Comparison of ENCODE assay signal across 1 cellular context in the genomic region with DNA sequence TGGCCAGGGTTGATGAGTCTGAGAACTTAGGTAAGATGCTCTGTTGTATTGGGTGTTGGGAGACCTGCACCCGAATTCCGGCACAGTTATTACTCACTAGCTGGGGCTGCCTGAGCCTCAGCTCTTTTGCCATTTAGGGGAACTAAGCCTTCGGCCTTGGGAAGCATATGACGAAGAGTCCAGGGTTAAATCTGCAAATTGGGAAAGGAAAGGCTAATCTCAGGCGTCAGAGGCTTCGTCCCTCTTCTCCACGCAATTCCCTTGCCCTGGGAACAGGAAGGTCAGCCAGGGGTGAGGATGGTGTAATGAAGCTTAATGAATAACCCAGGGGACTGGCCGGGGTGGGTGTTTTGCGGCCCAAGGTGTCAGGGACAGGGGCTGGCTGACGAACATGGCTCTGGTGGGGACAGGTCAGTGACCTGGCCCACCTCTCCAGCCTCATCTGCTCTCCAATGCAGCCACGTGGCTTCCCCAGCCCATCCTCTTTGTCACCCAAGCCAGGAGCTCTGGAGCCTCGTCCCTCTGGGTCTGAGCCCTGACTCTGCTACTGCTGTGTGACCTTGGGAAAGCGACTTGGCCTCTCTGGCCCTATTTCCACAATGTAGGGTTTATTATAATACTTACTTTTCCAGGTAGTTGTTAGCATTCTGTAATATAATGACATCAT.
A peak's percentile ranks its signal among the peaks of the same experiment; 100 is the strongest.
TF ChIP-seq lines count a peak whose summit lies in the region.

No MANE protein-coding gene starts in this region.

TF ChIP-seq in HepG2, 621 proteins besides CTCF, POLR2A, EP300 and RAD21 (continued from another document and continues in another):
- TF ChIP-seq PITX1 (CRISPR knock-in tag; IDR thresholded peaks at IDR 0.05), result peak; percentile 29; the same call in 1 of the 2 replicates
- TF ChIP-seq ZKSCAN1 (IDR thresholded peaks at IDR 0.05; ENCODE audit: low read length), result no peak
- TF ChIP-seq, protein P1, sequence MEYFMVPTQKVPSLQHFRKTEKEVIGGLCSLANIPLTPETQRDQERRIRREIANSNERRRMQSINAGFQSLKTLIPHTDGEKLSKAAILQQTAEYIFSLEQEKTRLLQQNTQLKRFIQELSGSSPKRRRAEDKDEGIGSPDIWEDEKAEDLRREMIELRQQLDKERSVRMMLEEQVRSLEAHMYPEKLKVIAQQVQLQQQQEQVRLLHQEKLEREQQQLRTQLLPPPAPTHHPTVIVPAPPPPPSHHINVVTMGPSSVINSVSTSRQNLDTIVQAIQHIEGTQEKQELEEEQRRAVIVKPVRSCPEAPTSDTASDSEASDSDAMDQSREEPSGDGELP (IDR thresholded peaks at IDR 0.05; ENCODE audit: borderline replicate concordance, low read depth), result no peak
- TF ChIP-seq NR2F1 (CRISPR knock-in tag; IDR thresholded peaks at IDR 0.05), result peak; percentile 79 to 84; a peak in 3 of 4 replicates
- no peak for TF ChIP-seq ZNF841 (CRISPR knock-in tag; IDR thresholded peaks at IDR 0.05; ENCODE audit: borderline replicate concordance)
- TF ChIP-seq NFIB (CRISPR knock-in tag; IDR thresholded peaks at IDR 0.05; ENCODE audit: borderline replicate concordance), result no peak
- no peak for TF ChIP-seq ERF (CRISPR knock-in tag; IDR thresholded peaks at IDR 0.05)
- no peak for TF ChIP-seq ZFP36L1 (CRISPR knock-in tag; IDR thresholded peaks at IDR 0.05)
- TF ChIP-seq BORCS8-MEF2B (CRISPR knock-in tag; IDR thresholded peaks at IDR 0.05), result 0 out of 2 replicates have a peak, but pooled peaks have one; percentile 55
- TF ChIP-seq ZFP90 (CRISPR knock-in tag; IDR thresholded peaks at IDR 0.05; ENCODE audit: borderline replicate concordance), result no peak
- TF ChIP-seq RXRB (CRISPR knock-in tag; IDR thresholded peaks at IDR 0.05; ENCODE audit: borderline replicate concordance), result peak; percentile 86
- TF ChIP-seq HMG20A (CRISPR knock-in tag; IDR thresholded peaks at IDR 0.05; ENCODE audit: borderline replicate concordance), result no peak
- TF ChIP-seq MTA1 (CRISPR knock-in tag; IDR thresholded peaks at IDR 0.05; ENCODE audit: borderline replicate concordance), result no peak; the same call in 1 of the 2 replicates
- TF ChIP-seq YEATS2 (CRISPR knock-in tag; IDR thresholded peaks at IDR 0.05; ENCODE audit: borderline replicate concordance), result no peak
- no peak for TF ChIP-seq MED8 (CRISPR knock-in tag; IDR thresholded peaks at IDR 0.05; ENCODE audit: insufficient replicate concordance)
- TF ChIP-seq ZNF567 (CRISPR knock-in tag; IDR thresholded peaks at IDR 0.05; ENCODE audit: borderline replicate concordance), result no peak
- no peak for TF ChIP-seq CBX2 (IDR thresholded peaks at IDR 0.05; ENCODE audit: low read depth, low read length)
- no peak for TF ChIP-seq CBX2 (CRISPR knock-in tag; IDR thresholded peaks at IDR 0.05; ENCODE audit: low read depth)
- TF ChIP-seq, protein P2, sequence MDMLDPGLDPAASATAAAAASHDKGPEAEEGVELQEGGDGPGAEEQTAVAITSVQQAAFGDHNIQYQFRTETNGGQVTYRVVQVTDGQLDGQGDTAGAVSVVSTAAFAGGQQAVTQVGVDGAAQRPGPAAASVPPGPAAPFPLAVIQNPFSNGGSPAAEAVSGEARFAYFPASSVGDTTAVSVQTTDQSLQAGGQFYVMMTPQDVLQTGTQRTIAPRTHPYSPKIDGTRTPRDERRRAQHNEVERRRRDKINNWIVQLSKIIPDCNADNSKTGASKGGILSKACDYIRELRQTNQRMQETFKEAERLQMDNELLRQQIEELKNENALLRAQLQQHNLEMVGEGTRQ (IDR thresholded peaks at IDR 0.05; ENCODE audit: low read depth, low read length), result no peak
- TF ChIP-seq, protein P2 (CRISPR knock-in tag; IDR thresholded peaks at IDR 0.05; ENCODE audit: borderline replicate concordance), result peak; percentile 20; the same call in 1 of the 2 replicates
- TF ChIP-seq PLRG1 (conservative IDR thresholded peaks at IDR 0.05), result no peak
- no peak for TF ChIP-seq LCORL (IDR thresholded peaks at IDR 0.05)
- TF ChIP-seq LCORL (CRISPR knock-in tag; IDR thresholded peaks at IDR 0.05), result peak; percentile 87
- no peak for TF ChIP-seq ZNF253 (CRISPR knock-in tag; IDR thresholded peaks at IDR 0.05; ENCODE audit: borderline replicate concordance)
- peak; percentile 43; the same call in 1 of the 2 replicates for TF ChIP-seq HNF4A (CRISPR knock-in tag; IDR thresholded peaks at IDR 0.05)
- TF ChIP-seq, protein P3, sequence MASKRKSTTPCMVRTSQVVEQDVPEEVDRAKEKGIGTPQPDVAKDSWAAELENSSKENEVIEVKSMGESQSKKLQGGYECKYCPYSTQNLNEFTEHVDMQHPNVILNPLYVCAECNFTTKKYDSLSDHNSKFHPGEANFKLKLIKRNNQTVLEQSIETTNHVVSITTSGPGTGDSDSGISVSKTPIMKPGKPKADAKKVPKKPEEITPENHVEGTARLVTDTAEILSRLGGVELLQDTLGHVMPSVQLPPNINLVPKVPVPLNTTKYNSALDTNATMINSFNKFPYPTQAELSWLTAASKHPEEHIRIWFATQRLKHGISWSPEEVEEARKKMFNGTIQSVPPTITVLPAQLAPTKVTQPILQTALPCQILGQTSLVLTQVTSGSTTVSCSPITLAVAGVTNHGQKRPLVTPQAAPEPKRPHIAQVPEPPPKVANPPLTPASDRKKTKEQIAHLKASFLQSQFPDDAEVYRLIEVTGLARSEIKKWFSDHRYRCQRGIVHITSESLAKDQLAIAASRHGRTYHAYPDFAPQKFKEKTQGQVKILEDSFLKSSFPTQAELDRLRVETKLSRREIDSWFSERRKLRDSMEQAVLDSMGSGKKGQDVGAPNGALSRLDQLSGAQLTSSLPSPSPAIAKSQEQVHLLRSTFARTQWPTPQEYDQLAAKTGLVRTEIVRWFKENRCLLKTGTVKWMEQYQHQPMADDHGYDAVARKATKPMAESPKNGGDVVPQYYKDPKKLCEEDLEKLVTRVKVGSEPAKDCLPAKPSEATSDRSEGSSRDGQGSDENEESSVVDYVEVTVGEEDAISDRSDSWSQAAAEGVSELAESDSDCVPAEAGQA (IDR thresholded peaks at IDR 0.05; ENCODE audit: low read depth), result no peak
- TF ChIP-seq, protein P3 (CRISPR knock-in tag; IDR thresholded peaks at IDR 0.05; ENCODE audit: borderline replicate concordance), result no peak
- TF ChIP-seq HNRNPLL (IDR thresholded peaks at IDR 0.05; ENCODE audit: low read depth, low read length, poor library complexity, severe bottlenecking), result no peak
- TF ChIP-seq PPARG (CRISPR knock-in tag; conservative IDR thresholded peaks at IDR 0.05), result no peak
- TF ChIP-seq CENPT (CRISPR knock-in tag; IDR thresholded peaks at IDR 0.05; ENCODE audit: low read depth), result no peak
- peak; percentile 32; the same call in 1 of the 2 replicates for TF ChIP-seq SPEN (CRISPR knock-in tag; IDR thresholded peaks at IDR 0.05; ENCODE audit: low read depth)
- TF ChIP-seq, protein P4, sequence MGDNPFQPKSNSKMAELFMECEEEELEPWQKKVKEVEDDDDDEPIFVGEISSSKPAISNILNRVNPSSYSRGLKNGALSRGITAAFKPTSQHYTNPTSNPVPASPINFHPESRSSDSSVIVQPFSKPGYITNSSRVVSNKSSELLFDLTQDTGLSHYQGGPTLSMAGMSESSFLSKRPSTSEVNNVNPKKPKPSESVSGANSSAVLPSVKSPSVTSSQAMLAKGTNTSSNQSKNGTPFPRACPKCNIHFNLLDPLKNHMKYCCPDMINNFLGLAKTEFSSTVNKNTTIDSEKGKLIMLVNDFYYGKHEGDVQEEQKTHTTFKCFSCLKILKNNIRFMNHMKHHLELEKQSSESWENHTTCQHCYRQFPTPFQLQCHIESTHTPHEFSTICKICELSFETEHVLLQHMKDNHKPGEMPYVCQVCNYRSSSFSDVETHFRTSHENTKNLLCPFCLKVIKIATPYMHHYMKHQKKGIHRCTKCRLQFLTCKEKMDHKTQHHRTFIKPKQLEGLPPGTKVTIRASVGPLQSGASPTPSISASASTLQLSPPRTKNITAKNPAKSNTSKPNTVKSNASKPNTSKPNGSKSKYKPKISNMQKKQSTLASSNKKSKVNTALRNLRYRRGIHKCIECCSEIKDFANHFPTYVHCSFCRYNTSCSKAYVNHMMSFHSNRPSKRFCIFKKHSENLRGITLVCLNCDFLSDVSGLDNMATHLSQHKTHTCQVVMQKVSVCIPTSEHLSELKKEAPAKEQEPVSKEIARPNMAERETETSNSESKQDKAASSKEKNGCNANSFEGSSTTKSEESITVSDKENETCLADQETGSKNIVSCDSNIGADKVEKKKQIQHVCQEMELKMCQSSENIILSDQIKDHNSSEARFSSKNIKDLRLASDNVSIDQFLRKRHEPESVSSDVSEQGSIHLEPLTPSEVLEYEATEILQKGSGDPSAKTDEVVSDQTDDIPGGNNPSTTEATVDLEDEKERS (CRISPR knock-in tag; IDR thresholded peaks at IDR 0.05), result peak; percentile 37; the same call in 1 of the 2 replicates
- TF ChIP-seq FOXJ3 (CRISPR knock-in tag; IDR thresholded peaks at IDR 0.05; ENCODE audit: borderline replicate concordance), result peak; percentile 56; the same call in 1 of the 2 replicates
- no peak for TF ChIP-seq ZNF282 (IDR thresholded peaks at IDR 0.05; ENCODE audit: partially characterized antibody)
- TF ChIP-seq SP1 (IDR thresholded peaks at IDR 0.05), result no peak
- TF ChIP-seq SP1 (CRISPR knock-in tag; IDR thresholded peaks at IDR 0.05), result no peak
- TF ChIP-seq MBD4 (IDR thresholded peaks at IDR 0.05; ENCODE audit: borderline replicate concordance, low read length), result no peak
- no peak for TF ChIP-seq ZFP82 (CRISPR knock-in tag; IDR thresholded peaks at IDR 0.05; ENCODE audit: borderline replicate concordance)
- no peak for TF ChIP-seq SMARCC2 (IDR thresholded peaks at IDR 0.05)
- TF ChIP-seq FOSL1 (CRISPR knock-in tag; IDR thresholded peaks at IDR 0.05; ENCODE audit: borderline replicate concordance), result no peak
- TF ChIP-seq CHD2 (IDR thresholded peaks at IDR 0.05; ENCODE audit: low read depth, low read length), result no peak
- TF ChIP-seq FOXK1 (CRISPR knock-in tag; IDR thresholded peaks at IDR 0.05; ENCODE audit: borderline replicate concordance, low read depth), result no peak
- no peak for TF ChIP-seq SNRNP70 (IDR thresholded peaks at IDR 0.05; ENCODE audit: low read depth, low read length)
- TF ChIP-seq CHCHD3 (CRISPR knock-in tag; IDR thresholded peaks at IDR 0.05), result no peak
- TF ChIP-seq, protein P5, sequence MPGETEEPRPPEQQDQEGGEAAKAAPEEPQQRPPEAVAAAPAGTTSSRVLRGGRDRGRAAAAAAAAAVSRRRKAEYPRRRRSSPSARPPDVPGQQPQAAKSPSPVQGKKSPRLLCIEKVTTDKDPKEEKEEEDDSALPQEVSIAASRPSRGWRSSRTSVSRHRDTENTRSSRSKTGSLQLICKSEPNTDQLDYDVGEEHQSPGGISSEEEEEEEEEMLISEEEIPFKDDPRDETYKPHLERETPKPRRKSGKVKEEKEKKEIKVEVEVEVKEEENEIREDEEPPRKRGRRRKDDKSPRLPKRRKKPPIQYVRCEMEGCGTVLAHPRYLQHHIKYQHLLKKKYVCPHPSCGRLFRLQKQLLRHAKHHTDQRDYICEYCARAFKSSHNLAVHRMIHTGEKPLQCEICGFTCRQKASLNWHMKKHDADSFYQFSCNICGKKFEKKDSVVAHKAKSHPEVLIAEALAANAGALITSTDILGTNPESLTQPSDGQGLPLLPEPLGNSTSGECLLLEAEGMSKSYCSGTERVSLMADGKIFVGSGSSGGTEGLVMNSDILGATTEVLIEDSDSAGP (CRISPR knock-in tag; IDR thresholded peaks at IDR 0.05; ENCODE audit: borderline replicate concordance), result peak; percentile 58; the same call in 1 of the 2 replicates
- no peak for TF ChIP-seq KAT8 (CRISPR knock-in tag; IDR thresholded peaks at IDR 0.05)
- no peak for TF ChIP-seq TAF1 (CRISPR knock-in tag; IDR thresholded peaks at IDR 0.05)
- TF ChIP-seq, protein P6, sequence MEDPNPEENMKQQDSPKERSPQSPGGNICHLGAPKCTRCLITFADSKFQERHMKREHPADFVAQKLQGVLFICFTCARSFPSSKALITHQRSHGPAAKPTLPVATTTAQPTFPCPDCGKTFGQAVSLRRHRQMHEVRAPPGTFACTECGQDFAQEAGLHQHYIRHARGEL (CRISPR knock-in tag; IDR thresholded peaks at IDR 0.05), result no peak
- TF ChIP-seq TSC22D2 (CRISPR knock-in tag; IDR thresholded peaks at IDR 0.05; ENCODE audit: borderline replicate concordance), result no peak
- TF ChIP-seq TAF15 (IDR thresholded peaks at IDR 0.05; ENCODE audit: low read depth, low read length, poor library complexity, severe bottlenecking), result no peak
- no peak for TF ChIP-seq ZNF552 (CRISPR knock-in tag; IDR thresholded peaks at IDR 0.05; ENCODE audit: borderline replicate concordance)
- peak; percentile 33; the same call in 1 of the 2 replicates for TF ChIP-seq ZFX (CRISPR knock-in tag; IDR thresholded peaks at IDR 0.05; ENCODE audit: low read depth)
